ENCODE assay signal across 8 cellular contexts in the genomic region with DNA sequence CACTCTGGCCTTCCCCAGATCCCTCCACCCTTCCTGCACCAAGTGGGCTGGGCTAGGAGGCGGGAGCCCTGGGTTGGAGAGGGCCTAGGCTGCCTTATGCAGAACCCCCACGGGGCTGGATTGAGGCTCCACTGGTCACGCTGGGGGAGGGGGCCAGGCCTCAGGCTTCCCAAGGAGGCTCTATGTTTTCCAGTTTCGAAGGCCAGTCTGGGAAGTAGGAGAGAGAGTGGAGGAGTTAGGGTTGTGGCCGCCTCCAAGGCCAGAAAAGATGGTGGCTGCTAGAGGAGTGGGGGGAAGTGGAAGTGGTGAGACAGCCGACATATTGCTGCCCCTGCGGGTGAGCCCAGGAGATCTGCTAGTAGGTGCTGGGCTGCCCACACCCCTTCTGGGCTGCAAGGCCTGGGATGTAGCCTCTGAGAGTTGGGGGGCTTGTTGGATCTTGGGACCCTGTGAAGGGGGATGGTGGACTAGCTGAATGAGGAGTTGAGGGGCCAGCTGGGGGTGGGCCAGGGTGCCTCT. TPM values are rescaled to one million over a fixed set of nuclear protein-coding genes. Genes with fewer than 3 reads are reported as not detected.
A peak's percentile ranks its signal among the peaks of the same experiment; 100 is the strongest.
DNase-seq lines count a peak whose midpoint lies in the region; ATAC-seq and TF ChIP-seq lines count a peak whose summit lies in the region.

No MANE protein-coding gene starts in this region.

- H3K4me1 ChIP-seq in SJSA1 (replicated peaks), result peaks cover 29% of the 10 kb centered on the region
- H3K4me1 ChIP-seq in lung (ENCODE audit: control insufficient read depth in 2 of 2, insufficient read depth in 2 of 2, low read length in 2 of 2), result peaks cover 7 to 26% of the 10 kb centered on the region in 2 donors
- H3K4me1 ChIP-seq in transverse colon, result peaks cover 24 to 60% (median 54%) of the 10 kb centered on the region in 4 donors

- H3K27ac ChIP-seq in SJSA1, result no peak overlapping the region
- peak overlapping the region; percentile 92 for H3K27ac ChIP-seq in cingulate gyrus (ENCODE audit: low read depth, low read length)
- H3K27ac ChIP-seq in lung (ENCODE audit: low read depth in 1 of 2, low read length in 1 of 2), result peak overlapping the region; percentile 95 to 97
- peak overlapping the region; percentile 87 to 91 (median 90) for H3K27ac ChIP-seq in transverse colon

- peak; percentile 45 for DNase-seq in activated CD4-positive, CD25-positive, alpha-beta regulatory T cell treated with anti-CD3 and anti-CD28 coated beads, Interleukin-2, amount 50 U/mL, for 72 hours
- peak; percentile 34 to 54 for DNase-seq in SJSA1 (ENCODE audit: low read depth in 1 of 2, low spot score in 2 of 2)
- DNase-seq in lung (ENCODE audit: low spot score), result peak; percentile 60
- DNase-seq in transverse colon, result no peak
- DNase-seq in GM13976 (ENCODE audit: low spot score), result no peak

- intact Hi-C loops in transverse colon (cut with DNase I; ENCODE audit: low total_unique reads), result no loop called here

- H3K9me3 ChIP-seq in SJSA1 (replicated peaks) (no peaks in the 10 kb centered on the region), lung (ENCODE audit: control insufficient read depth in 2 of 2, insufficient read depth in 1 of 2, low read length in 1 of 2) (no peaks in the 10 kb centered on the region), transverse colon (no peaks in the 10 kb centered on the region)

- peaks cover 48% of the 10 kb centered on the region for H3K36me3 ChIP-seq in SJSA1
- peaks cover 0 to 5% of the 10 kb centered on the region in 2 donors for H3K36me3 ChIP-seq in lung (ENCODE audit: control insufficient read depth in 2 of 2, insufficient read depth in 2 of 2, low read length in 2 of 2)
- no peaks in the 10 kb centered on the region for H3K36me3 ChIP-seq in transverse colon

- H3K4me3 ChIP-seq in SJSA1, result peak overlapping the region; percentile 77
- H3K4me3 ChIP-seq in lung, result peak overlapping the region; percentile 88
- H3K4me3 ChIP-seq in transverse colon, result peak overlapping the region; percentile 54 to 84 (median 76)

- TF ChIP-seq EP300 in transverse colon (IDR thresholded peaks at IDR 0.05; ENCODE audit: low read depth), result no peak

- H3K27me3 ChIP-seq in SJSA1 (replicated peaks), result no peaks in the 10 kb centered on the region
- no peaks in the 10 kb centered on the region for H3K27me3 ChIP-seq in lung (ENCODE audit: control insufficient read depth, insufficient read depth)
- H3K27me3 ChIP-seq in transverse colon, result no peaks in the 10 kb centered on the region

- no peak for ATAC-seq in activated CD4-positive, CD25-positive, alpha-beta regulatory T cell treated with anti-CD3 and anti-CD28 coated beads, Interleukin-2, amount 50 U/mL, for 24 hours
- ATAC-seq in lung (ENCODE audit: insufficient read depth, low FRiP score) (no peak), GM18498 (IDR thresholded peaks at IDR 0.05; ENCODE audit: unreplicated experiment) (no peak)

- TF ChIP-seq CTCF in lung (IDR thresholded peaks at IDR 0.05; ENCODE audit: control extremely low read depth, extremely low read depth) (no peak), transverse colon (IDR thresholded peaks at IDR 0.05) (no peak), GM13976 (IDR thresholded peaks at IDR 0.05; ENCODE audit: borderline replicate concordance, control extremely low read depth, extremely low read depth, insufficient read depth, missing control alignments) (no peak)

- no peak for TF ChIP-seq POLR2A in transverse colon (IDR thresholded peaks at IDR 0.05)

- in situ Hi-C loops in transverse colon (cut with MboI; ENCODE audit: low pct_ligation_motif_present in 1 of 4, low pct_unique_long_range_greater_than_20kb in 1 of 4, low sequenced_read_pairs in 3 of 4) (no loop called here), GM13976 (cut with MboI; ENCODE audit: low sequenced_read_pairs, unreplicated experiment) (no loop called here)

- WGBS in lung, 2 donors, result 0 to 1% methylated on average over 7 of the region's 7 CpGs
- 17 to 35% methylated on average over 1 to 7 of the region's 7 CpGs for WGBS in transverse colon (ENCODE audit: low coverage in 1 of 2), 2 donors

RNA-seq across cellular contexts. Expression of a gene that starts 1.2 kb away (rescaled TPM):
- 178 and 214 TPM in 2 replicates for total RNA-seq in SJSA1 (2014; rRNA removed; shearing (Covaris generic))
- 100 to 1,000 TPM; 224 to 332 TPM for total RNA-seq in lung
- 100 to 1,000 TPM; 217 to 364 TPM for polyA plus RNA-seq in lung
- 100 to 1,000 TPM in 1 of 4 donors, 10 to 100 TPM in 3; 69.6 to 322 (median 74.8) TPM for total RNA-seq in transverse colon

RNA-seq across cellular contexts. Expression of a gene that starts 31.8 kb away (rescaled TPM):
- 2.6 and 6.5 TPM in 2 replicates for total RNA-seq in SJSA1 (2014; rRNA removed; shearing (Covaris generic))
- 10 to 100 TPM; 47.9 to 95.7 TPM for total RNA-seq in lung
- polyA plus RNA-seq in lung, result 10 to 100 TPM; 39.6 to 75.6 TPM
- total RNA-seq in transverse colon, result 100 to 1,000 TPM in 2 of 4 donors, 10 to 100 TPM in 2; 59.5 to 423 (median 122) TPM

RNA-seq across cellular contexts. Expression of a gene that starts 32.1 kb away (rescaled TPM):
- not detected in 2 replicates for total RNA-seq in SJSA1 (2014; rRNA removed; shearing (Covaris generic))
- 1 to 10 TPM in 1 of 2 donors, under 1 TPM in 1; 0.43 to 4.3 TPM for total RNA-seq in lung
- under 1 TPM; 0.08 to 0.24 TPM for polyA plus RNA-seq in lung
- not detected for total RNA-seq in transverse colon

RNA-seq across cellular contexts. Expression of a gene that starts 41.7 kb away (rescaled TPM):
- total RNA-seq in SJSA1 (2014; rRNA removed; shearing (Covaris generic)), result not detected in 2 replicates
- total RNA-seq in lung (under 1 TPM in 1 of 2 donors, not detected in 1; 0.12 TPM), transverse colon (not detected)
- under 1 TPM; 0.10 to 0.49 TPM for polyA plus RNA-seq in lung

RNA-seq across cellular contexts. Expression of a gene that starts 45.8 kb away (rescaled TPM):
- not detected in 2 replicates for total RNA-seq in SJSA1 (2014; rRNA removed; shearing (Covaris generic))
- total RNA-seq in lung, result not detected
- under 1 TPM; 0.05 to 0.16 TPM for polyA plus RNA-seq in lung
- not detected for total RNA-seq in transverse colon

Comparison
In these comparisons a context has a peak if more than half of its experiments do, and no peak if none do; other contexts are left out.
1. DNase-seq: peak in activated CD4-positive, CD25-positive, alpha-beta regulatory T cell treated with anti-CD3 and anti-CD28 coated beads, Interleukin-2, amount 50 U/mL, for 72 hours (single experiment), SJSA1 (2 of 2) and lung (single experiment); none in transverse colon (single experiment) and GM13976 (single experiment).
2. Peak in every context shown above with its lines, with median percentiles within 50 percentile points of each other: H3K4me3 ChIP-seq.